ENCODE assay signal across 1 cellular context in genomic region chr16:53435066-53435688, GRCh38.
A peak's percentile ranks its signal among the peaks of the same experiment; 100 is the strongest.
TF ChIP-seq lines count a peak whose summit lies in the region.

No MANE protein-coding gene starts in this region.

TF ChIP-seq in K562, 482 proteins besides CTCF, POLR2A, EP300 and RAD21 (continued from another document and continues in another):
- peak; percentile 96 for TF ChIP-seq NKRF (IDR thresholded peaks at IDR 0.05; ENCODE audit: borderline replicate concordance)
- TF ChIP-seq CXXC5 (CRISPR knock-in tag; IDR thresholded peaks at IDR 0.05): no peak
- TF ChIP-seq, protein P1, sequence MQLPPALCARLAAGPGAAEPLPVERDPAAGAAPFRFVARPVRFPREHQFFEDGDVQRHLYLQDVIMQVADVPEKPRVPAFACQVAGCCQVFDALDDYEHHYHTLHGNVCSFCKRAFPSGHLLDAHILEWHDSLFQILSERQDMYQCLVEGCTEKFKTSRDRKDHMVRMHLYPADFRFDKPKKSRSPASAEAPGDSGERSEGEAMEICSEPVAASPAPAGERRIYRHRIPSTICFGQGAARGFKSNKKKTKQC (CRISPR knock-in tag; IDR thresholded peaks at IDR 0.05): no peak
- no peak for TF ChIP-seq TEAD4 (IDR thresholded peaks at IDR 0.05; ENCODE audit: low read length)
- TF ChIP-seq TEAD4 (CRISPR knock-in tag; IDR thresholded peaks at IDR 0.05; ENCODE audit: borderline replicate concordance): no peak
- TF ChIP-seq HCFC1 (IDR thresholded peaks at IDR 0.05; ENCODE audit: low read depth, low read length): 0 out of 2 replicates have a peak, but pooled peaks have one; percentile 13
- TF ChIP-seq MEIS2 (IDR thresholded peaks at IDR 0.05; ENCODE audit: partially characterized antibody): peak; percentile 83
- TF ChIP-seq, protein P2, sequence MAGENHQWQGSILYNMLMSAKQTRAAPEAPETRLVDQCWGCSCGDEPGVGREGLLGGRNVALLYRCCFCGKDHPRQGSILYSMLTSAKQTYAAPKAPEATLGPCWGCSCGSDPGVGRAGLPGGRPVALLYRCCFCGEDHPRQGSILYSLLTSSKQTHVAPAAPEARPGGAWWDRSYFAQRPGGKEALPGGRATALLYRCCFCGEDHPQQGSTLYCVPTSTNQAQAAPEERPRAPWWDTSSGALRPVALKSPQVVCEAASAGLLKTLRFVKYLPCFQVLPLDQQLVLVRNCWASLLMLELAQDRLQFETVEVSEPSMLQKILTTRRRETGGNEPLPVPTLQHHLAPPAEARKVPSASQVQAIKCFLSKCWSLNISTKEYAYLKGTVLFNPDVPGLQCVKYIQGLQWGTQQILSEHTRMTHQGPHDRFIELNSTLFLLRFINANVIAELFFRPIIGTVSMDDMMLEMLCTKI (IDR thresholded peaks at IDR 0.05; ENCODE audit: partially characterized antibody): no peak
- TF ChIP-seq, protein P3, sequence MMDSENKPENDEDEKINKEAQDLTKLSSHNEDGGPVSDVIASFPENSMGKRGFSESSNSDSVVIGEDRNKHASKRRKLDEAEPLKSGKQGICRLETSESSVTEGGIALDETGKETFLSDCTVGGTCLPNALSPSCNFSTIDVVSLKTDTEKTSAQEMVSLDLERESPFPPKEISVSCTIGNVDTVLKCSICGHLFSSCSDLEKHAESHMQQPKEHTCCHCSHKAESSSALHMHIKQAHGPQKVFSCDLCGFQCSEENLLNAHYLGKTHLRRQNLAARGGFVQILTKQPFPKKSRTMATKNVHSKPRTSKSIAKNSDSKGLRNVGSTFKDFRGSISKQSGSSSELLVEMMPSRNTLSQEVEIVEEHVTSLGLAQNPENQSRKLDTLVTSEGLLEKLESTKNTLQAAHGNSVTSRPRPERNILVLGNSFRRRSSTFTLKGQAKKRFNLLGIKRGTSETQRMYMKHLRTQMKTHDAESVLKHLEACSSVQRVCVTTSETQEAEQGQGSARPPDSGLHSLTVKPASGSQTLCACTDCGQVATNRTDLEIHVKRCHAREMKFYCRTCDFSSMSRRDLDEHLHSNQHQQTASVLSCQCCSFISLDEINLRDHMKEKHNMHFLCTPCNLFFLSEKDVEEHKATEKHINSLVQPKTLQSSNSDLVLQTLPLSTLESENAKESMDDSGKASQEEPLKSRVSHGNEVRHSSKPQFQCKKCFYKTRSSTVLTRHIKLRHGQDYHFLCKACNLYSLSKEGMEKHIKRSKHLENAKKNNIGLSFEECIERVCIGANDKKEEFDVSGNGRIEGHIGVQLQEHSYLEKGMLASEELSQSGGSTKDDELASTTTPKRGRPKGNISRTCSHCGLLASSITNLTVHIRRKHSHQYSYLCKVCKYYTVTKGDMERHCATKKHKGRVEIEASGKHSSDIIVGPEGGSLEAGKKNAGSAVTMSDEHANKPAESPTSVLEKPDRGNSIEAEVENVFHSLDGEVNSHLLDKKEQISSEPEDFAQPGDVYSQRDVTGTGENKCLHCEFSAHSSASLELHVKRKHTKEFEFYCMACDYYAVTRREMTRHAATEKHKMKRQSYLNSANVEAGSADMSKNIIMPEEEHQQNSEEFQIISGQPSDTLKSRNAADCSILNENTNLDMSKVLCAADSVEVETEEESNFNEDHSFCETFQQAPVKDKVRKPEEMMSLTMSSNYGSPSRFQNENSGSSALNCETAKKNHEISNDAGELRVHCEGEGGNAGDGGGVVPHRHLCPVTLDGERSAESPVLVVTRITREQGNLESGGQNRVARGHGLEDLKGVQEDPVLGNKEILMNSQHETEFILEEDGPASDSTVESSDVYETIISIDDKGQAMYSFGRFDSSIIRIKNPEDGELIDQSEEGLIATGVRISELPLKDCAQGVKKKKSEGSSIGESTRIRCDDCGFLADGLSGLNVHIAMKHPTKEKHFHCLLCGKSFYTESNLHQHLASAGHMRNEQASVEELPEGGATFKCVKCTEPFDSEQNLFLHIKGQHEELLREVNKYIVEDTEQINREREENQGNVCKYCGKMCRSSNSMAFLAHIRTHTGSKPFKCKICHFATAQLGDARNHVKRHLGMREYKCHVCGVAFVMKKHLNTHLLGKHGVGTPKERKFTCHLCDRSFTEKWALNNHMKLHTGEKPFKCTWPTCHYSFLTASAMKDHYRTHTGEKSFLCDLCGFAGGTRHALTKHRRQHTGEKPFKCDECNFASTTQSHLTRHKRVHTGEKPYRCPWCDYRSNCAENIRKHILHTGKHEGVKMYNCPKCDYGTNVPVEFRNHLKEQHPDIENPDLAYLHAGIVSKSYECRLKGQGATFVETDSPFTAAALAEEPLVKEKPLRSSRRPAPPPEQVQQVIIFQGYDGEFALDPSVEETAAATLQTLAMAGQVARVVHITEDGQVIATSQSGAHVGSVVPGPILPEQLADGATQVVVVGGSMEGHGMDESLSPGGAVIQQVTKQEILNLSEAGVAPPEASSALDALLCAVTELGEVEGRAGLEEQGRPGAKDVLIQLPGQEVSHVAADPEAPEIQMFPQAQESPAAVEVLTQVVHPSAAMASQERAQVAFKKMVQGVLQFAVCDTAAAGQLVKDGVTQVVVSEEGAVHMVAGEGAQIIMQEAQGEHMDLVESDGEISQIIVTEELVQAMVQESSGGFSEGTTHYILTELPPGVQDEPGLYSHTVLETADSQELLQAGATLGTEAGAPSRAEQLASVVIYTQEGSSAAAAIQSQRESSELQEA (IDR thresholded peaks at IDR 0.05; ENCODE audit: low read depth): no peak
- no peak for TF ChIP-seq STAG1 (CRISPR knock-in tag; IDR thresholded peaks at IDR 0.05; ENCODE audit: borderline replicate concordance)
- peak in 1 of 2 experiments; percentile 39; a peak in 1 of 4 replicates for TF ChIP-seq FOXA3 (CRISPR knock-in tag; conservative IDR thresholded peaks at IDR 0.05 in 1 of 2, IDR thresholded peaks at IDR 0.05 in 1 of 2)
- no peak for TF ChIP-seq ZBTB8A (IDR thresholded peaks at IDR 0.05; ENCODE audit: partially characterized antibody)
- no peak for TF ChIP-seq KAT7 (CRISPR knock-in tag; IDR thresholded peaks at IDR 0.05; ENCODE audit: borderline replicate concordance)
- 0 out of 2 replicates have a peak, but pooled peaks have one; percentile 52 for TF ChIP-seq ZNF12 (CRISPR knock-in tag; IDR thresholded peaks at IDR 0.05)
- peak; percentile 90 for TF ChIP-seq NFYB (IDR thresholded peaks at IDR 0.05; ENCODE audit: extremely low read depth, insufficient read length)
- TF ChIP-seq YY1 (IDR thresholded peaks at IDR 0.05; ENCODE audit: borderline replicate concordance in 1 of 3, control insufficient read depth in 1 of 3, extremely low read depth in 1 of 3, insufficient read depth in 3 of 3, insufficient read length in 1 of 3, insufficient replicate concordance in 2 of 3, low read depth in 1 of 3, low read length in 2 of 3): peak; percentile 6 to 72 (median 53)
- TF ChIP-seq TFAP4 (CRISPR knock-in tag; IDR thresholded peaks at IDR 0.05; ENCODE audit: borderline replicate concordance): peak; percentile 98
- TF ChIP-seq PKNOX1 (IDR thresholded peaks at IDR 0.05): peak; percentile 98
- TF ChIP-seq POLR2G (IDR thresholded peaks at IDR 0.05; ENCODE audit: low read depth, low read length): no peak
- 0 out of 2 replicates have a peak, but pooled peaks have one; percentile 40 for TF ChIP-seq SPI1 (IDR thresholded peaks at IDR 0.05; ENCODE audit: borderline replicate concordance, low read depth, low read length)
- no peak for TF ChIP-seq ZNF143 (CRISPR knock-in tag; IDR thresholded peaks at IDR 0.05)
- peak; percentile 26 for TF ChIP-seq EP400 (IDR thresholded peaks at IDR 0.05)
- TF ChIP-seq, protein P4, sequence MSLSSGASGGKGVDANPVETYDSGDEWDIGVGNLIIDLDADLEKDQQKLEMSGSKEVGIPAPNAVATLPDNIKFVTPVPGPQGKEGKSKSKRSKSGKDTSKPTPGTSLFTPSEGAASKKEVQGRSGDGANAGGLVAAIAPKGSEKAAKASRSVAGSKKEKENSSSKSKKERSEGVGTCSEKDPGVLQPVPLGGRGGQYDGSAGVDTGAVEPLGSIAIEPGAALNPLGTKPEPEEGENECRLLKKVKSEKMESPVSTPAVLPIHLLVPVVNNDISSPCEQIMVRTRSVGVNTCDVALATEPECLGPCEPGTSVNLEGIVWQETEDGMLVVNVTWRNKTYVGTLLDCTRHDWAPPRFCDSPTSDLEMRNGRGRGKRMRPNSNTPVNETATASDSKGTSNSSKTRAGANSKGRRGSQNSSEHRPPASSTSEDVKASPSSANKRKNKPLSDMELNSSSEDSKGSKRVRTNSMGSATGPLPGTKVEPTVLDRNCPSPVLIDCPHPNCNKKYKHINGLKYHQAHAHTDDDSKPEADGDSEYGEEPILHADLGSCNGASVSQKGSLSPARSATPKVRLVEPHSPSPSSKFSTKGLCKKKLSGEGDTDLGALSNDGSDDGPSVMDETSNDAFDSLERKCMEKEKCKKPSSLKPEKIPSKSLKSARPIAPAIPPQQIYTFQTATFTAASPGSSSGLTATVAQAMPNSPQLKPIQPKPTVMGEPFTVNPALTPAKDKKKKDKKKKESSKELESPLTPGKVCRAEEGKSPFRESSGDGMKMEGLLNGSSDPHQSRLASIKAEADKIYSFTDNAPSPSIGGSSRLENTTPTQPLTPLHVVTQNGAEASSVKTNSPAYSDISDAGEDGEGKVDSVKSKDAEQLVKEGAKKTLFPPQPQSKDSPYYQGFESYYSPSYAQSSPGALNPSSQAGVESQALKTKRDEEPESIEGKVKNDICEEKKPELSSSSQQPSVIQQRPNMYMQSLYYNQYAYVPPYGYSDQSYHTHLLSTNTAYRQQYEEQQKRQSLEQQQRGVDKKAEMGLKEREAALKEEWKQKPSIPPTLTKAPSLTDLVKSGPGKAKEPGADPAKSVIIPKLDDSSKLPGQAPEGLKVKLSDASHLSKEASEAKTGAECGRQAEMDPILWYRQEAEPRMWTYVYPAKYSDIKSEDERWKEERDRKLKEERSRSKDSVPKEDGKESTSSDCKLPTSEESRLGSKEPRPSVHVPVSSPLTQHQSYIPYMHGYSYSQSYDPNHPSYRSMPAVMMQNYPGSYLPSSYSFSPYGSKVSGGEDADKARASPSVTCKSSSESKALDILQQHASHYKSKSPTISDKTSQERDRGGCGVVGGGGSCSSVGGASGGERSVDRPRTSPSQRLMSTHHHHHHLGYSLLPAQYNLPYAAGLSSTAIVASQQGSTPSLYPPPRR (CRISPR knock-in tag; IDR thresholded peaks at IDR 0.05; ENCODE audit: borderline replicate concordance): 0 out of 2 replicates have a peak, but pooled peaks have one; percentile 33
- TF ChIP-seq ZNF561 (CRISPR knock-in tag; conservative IDR thresholded peaks at IDR 0.05): no peak
- 0 out of 2 replicates have a peak, but pooled peaks have one; percentile 61 for TF ChIP-seq NR2C2 (CRISPR knock-in tag; IDR thresholded peaks at IDR 0.05)
- TF ChIP-seq NR2C2 (tag; IDR thresholded peaks at IDR 0.05): peak; percentile 81
- peak; percentile 80; the same call in 1 of the 2 replicates for TF ChIP-seq MBD2 (IDR thresholded peaks at IDR 0.05; ENCODE audit: borderline replicate concordance, low read depth)
- TF ChIP-seq HLTF (IDR thresholded peaks at IDR 0.05): no peak
- no peak for TF ChIP-seq OTX1 (CRISPR knock-in tag; IDR thresholded peaks at IDR 0.05)
- TF ChIP-seq EZH2 (IDR thresholded peaks at IDR 0.05; ENCODE audit: borderline replicate concordance, low read depth, low read length): no peak
- no peak for TF ChIP-seq RFX1 (IDR thresholded peaks at IDR 0.05)
- peak; percentile 18; the same call in 1 of the 2 replicates for TF ChIP-seq ATF7 (IDR thresholded peaks at IDR 0.05)
- peak; percentile 66; the same call in 1 of the 2 replicates for TF ChIP-seq FOXJ2 (tag; IDR thresholded peaks at IDR 0.05)
- TF ChIP-seq SMAD4 (CRISPR knock-in tag; conservative IDR thresholded peaks at IDR 0.05): no peak
- peak; percentile 44 for TF ChIP-seq TBP (optimal IDR thresholded peaks at IDR 0.05; ENCODE audit: low read depth, low read length)
- peak in 1 of 2 experiments; percentile 15; a peak in 1 of 4 replicates for TF ChIP-seq RCOR1 (IDR thresholded peaks at IDR 0.05; ENCODE audit: borderline replicate concordance in 1 of 2, low read depth in 2 of 2, low read length in 2 of 2)
- 0 out of 2 replicates have a peak, but pooled peaks have one; percentile 17 for TF ChIP-seq L3MBTL2 (IDR thresholded peaks at IDR 0.05)
- TF ChIP-seq POLR2AphosphoS2 (IDR thresholded peaks at IDR 0.05; ENCODE audit: low read length): peak; percentile 85; the same call in 1 of the 2 replicates
- TF ChIP-seq ZC3H11A (IDR thresholded peaks at IDR 0.05; ENCODE audit: low read depth, low read length): no peak
- TF ChIP-seq ZNF644 (tag; IDR thresholded peaks at IDR 0.05; ENCODE audit: low read depth): no peak
- TF ChIP-seq RBM25 (IDR thresholded peaks at IDR 0.05; ENCODE audit: low read depth, low read length, severe bottlenecking): peak; percentile 86
- TF ChIP-seq TCF3 (CRISPR knock-in tag; IDR thresholded peaks at IDR 0.05): no peak
- no peak for TF ChIP-seq ZNF175 (CRISPR knock-in tag; IDR thresholded peaks at IDR 0.05; ENCODE audit: low read depth)
- TF ChIP-seq ZBTB1 (CRISPR knock-in tag; IDR thresholded peaks at IDR 0.05; ENCODE audit: borderline replicate concordance, low read depth): no peak
- peak; percentile 55 for TF ChIP-seq GABPA (tag; conservative IDR thresholded peaks at IDR 0.05; ENCODE audit: low read depth)
- TF ChIP-seq ZNF589 (CRISPR knock-in tag; IDR thresholded peaks at IDR 0.05; ENCODE audit: low read depth): no peak
- peak; percentile 9 for TF ChIP-seq RBBP5 (IDR thresholded peaks at IDR 0.05; ENCODE audit: borderline replicate concordance, insufficient read depth, low read length, poor library complexity, severe bottlenecking)
- TF ChIP-seq ATF1 (CRISPR knock-in tag; IDR thresholded peaks at IDR 0.05): no peak
- peak; percentile 48 for TF ChIP-seq ATF1 (tag; IDR thresholded peaks at IDR 0.05)
- TF ChIP-seq MIER1 (IDR thresholded peaks at IDR 0.05; ENCODE audit: low read depth): no peak
